In genomic region chr1:74681001-74681400, GRCh38 we compare ENCODE assay signal across 13 cellular contexts. TPM values are rescaled to one million over a fixed set of nuclear protein-coding genes. Genes with fewer than 3 reads are reported as not detected.
DNase-seq lines count a peak whose midpoint lies in the region; ATAC-seq and TF ChIP-seq lines count a peak whose summit lies in the region.
"Had no signal": no experiment of that assay in that cellular context is flagged by ENCODE, and none has a peak within 500 bp of the region (broad histone marks: within the 10 kb centered on the region; RNA-seq: fewer than 3 reads in every experiment).

No MANE protein-coding gene starts in this region.

- H3K27ac ChIP-seq in Peyer's patch: no peak overlapping the region
- H3K27ac ChIP-seq: tibial nerve had no signal

- TF ChIP-seq POLR2A in Peyer's patch (IDR thresholded peaks at IDR 0.05): no peak

- H3K4me3 ChIP-seq in Peyer's patch: no peak overlapping the region
- H3K4me3 ChIP-seq in MG63: no peak overlapping the region
- H3K4me3 ChIP-seq: tibial nerve had no signal

- no peaks in the 10 kb centered on the region for H3K36me3 ChIP-seq in Peyer's patch
- H3K36me3 ChIP-seq in MG63: no peaks in the 10 kb centered on the region
- H3K36me3 ChIP-seq: tibial nerve had no signal

- no peaks in the 10 kb centered on the region for H3K36me3 Mint-ChIP-seq in activated naive CD8-positive, alpha-beta T cell treated with anti-CD3 and anti-CD28 coated beads for 36 hours

- H3K4me3 Mint-ChIP-seq in activated naive CD8-positive, alpha-beta T cell treated with anti-CD3 and anti-CD28 coated beads for 36 hours: no peak overlapping the region
- H3K4me3 Mint-ChIP-seq: central memory CD8-positive, alpha-beta T cell had no signal

- H3K27me3 ChIP-seq in Peyer's patch (no peaks in the 10 kb centered on the region), MG63 (0 out of 2 replicates have a peak, but pooled peaks cover 2% of the 10 kb centered on the region)
- H3K27me3 ChIP-seq: tibial nerve had no signal

- DNase-seq in NCI-H187 (lab: John Stamatoyannopoulos, UW) (peak; percentile 50 to 65), Peyer's patch (no peak), MG63 (no peak), cerebellar nuclear complex (lab: John Stamatoyannopoulos, UW) (no peak)
- no peak for DNase-seq in activated naive CD8-positive, alpha-beta T cell treated with anti-CD3 and anti-CD28 coated beads for 36 hours
- DNase-seq: activated CD4-positive, alpha-beta T cell treated with anti-CD3 and anti-CD28 coated beads, Interleukin-2, amount 50 U/mL, for 4 hours; GF-D8; NCI-H1105 treated with DMSO at 0.1 percent for 48 hours had no signal

- H3K9me3 ChIP-seq in Peyer's patch: no peaks in the 10 kb centered on the region
- H3K9me3 ChIP-seq in MG63: no peaks in the 10 kb centered on the region
- H3K9me3 ChIP-seq: tibial nerve had no signal

- no peak for TF ChIP-seq CTCF in Peyer's patch (IDR thresholded peaks at IDR 0.05)

- H3K9me3 Mint-ChIP-seq in activated naive CD8-positive, alpha-beta T cell treated with anti-CD3 and anti-CD28 coated beads for 36 hours: no peaks in the 10 kb centered on the region
- H3K9me3 Mint-ChIP-seq: central memory CD8-positive, alpha-beta T cell had no signal

- H3K27ac Mint-ChIP-seq in activated naive CD8-positive, alpha-beta T cell treated with anti-CD3 and anti-CD28 coated beads for 36 hours: no peak overlapping the region

- peak; percentile 15 for ATAC-seq in GM18508 (IDR thresholded peaks at IDR 0.05; ENCODE audit: insufficient read depth, unreplicated experiment)
- peak; percentile 21 for ATAC-seq in GM21367 (IDR thresholded peaks at IDR 0.05; ENCODE audit: unreplicated experiment)
- ATAC-seq in HG02973 (IDR thresholded peaks at IDR 0.05; ENCODE audit: unreplicated experiment): peak; percentile 30

- H3K4me1 Mint-ChIP-seq in activated naive CD8-positive, alpha-beta T cell treated with anti-CD3 and anti-CD28 coated beads for 36 hours: peaks cover 2% of the 10 kb centered on the region
- H3K4me1 Mint-ChIP-seq: central memory CD8-positive, alpha-beta T cell had no signal

- peaks cover 5% of the 10 kb centered on the region for H3K27me3 Mint-ChIP-seq in activated naive CD8-positive, alpha-beta T cell treated with anti-CD3 and anti-CD28 coated beads for 36 hours

- H3K4me1 ChIP-seq in Peyer's patch: no peaks in the 10 kb centered on the region
- H3K4me1 ChIP-seq: tibial nerve had no signal

RNA-seq across cellular contexts. Expression of gene ERICH3, which starts 7.4 kb away (rescaled TPM):
- total RNA-seq in Peyer's patch: 1 to 10 TPM in 1 of 4 donors, under 1 TPM in 1, not detected in 2; 0.13 to 2.5 TPM
- not detected in 2 replicates for total RNA-seq in MG63 (2014; rRNA removed; shearing (Covaris generic); ENCODE audit: low replicate concordance)
- total RNA-seq in activated naive CD8-positive, alpha-beta T cell treated with anti-CD3 and anti-CD28 coated beads for 36 hours: not detected

RNA-seq across cellular contexts. Expression of gene CRYZ, which starts 51.8 kb away (rescaled TPM):
- total RNA-seq in Peyer's patch: 10 to 100 TPM; 28.9 to 86.5 (median 47.3) TPM
- 35.8 and 55.8 TPM in 2 replicates for total RNA-seq in MG63 (2014; rRNA removed; shearing (Covaris generic); ENCODE audit: low replicate concordance)
- total RNA-seq in activated naive CD8-positive, alpha-beta T cell treated with anti-CD3 and anti-CD28 coated beads for 36 hours: 10 to 100 TPM; 10.7 to 10.9 TPM

RNA-seq across cellular contexts. Expression of gene TYW3, which starts 52.0 kb away (rescaled TPM):
- 10 to 100 TPM in 1 of 4 donors, 1 to 10 TPM in 3; 2.7 to 12.4 (median 4.9) TPM for total RNA-seq in Peyer's patch
- 4.0 and 12.2 TPM in 2 replicates for total RNA-seq in MG63 (2014; rRNA removed; shearing (Covaris generic); ENCODE audit: low replicate concordance)
- total RNA-seq in activated naive CD8-positive, alpha-beta T cell treated with anti-CD3 and anti-CD28 coated beads for 36 hours: 10 to 100 TPM; 38.7 to 39.0 TPM

Comparison
In these comparisons a context has a peak if more than half of its experiments do, and no peak if none do; other contexts are left out.
1. DNase-seq: peak in NCI-H187 (2 of 2); none in Peyer's patch (0 of 3), MG63 (single experiment), activated naive CD8-positive, alpha-beta T cell treated with anti-CD3 and anti-CD28 coated beads for 36 hours (single experiment) and cerebellar nuclear complex (0 of 2).
2. Peak in every context shown above with its lines, with median percentiles within 50 percentile points of each other: ATAC-seq.